Comparison of ENCODE assay signal across 8 cellular contexts in genomic region chr9:134066546-134066922, GRCh38. TPM values are rescaled to one million over a fixed set of nuclear protein-coding genes. Genes with fewer than 3 reads are reported as not detected.
DNase-seq lines count a peak whose midpoint lies in the region; ATAC-seq and TF ChIP-seq lines count a peak whose summit lies in the region.

No MANE protein-coding gene starts in this region.

- peaks cover 21 to 56% (median 33%) of the 10 kb centered on the region in 4 donors for H3K4me1 Mint-ChIP-seq in CD4-positive, alpha-beta memory T cell

- intact Hi-C loops in CD4-positive, alpha-beta memory T cell (cut with micrococcal nuclease) = loop anchor here (5.0 to 10.0 kb wide), 2 partner anchors 328 to 376 kb away; no protein-coding TSS in a partner anchor
- intact Hi-C loops in adrenal gland (cut with DNase I) (loop anchor here in 1 of 2 donors (5.0 kb wide), 1 partner anchor 39 kb away; the partner anchor contains the start of gene BRD3OS), left colon (cut with DNase I, micrococcal nuclease) (no loop called here), thyroid gland (cut with DNase I) (loop anchor here (5.0 to 10.0 kb wide), 2 partner anchors 39 to 68 kb away; partner anchors contain the start of genes BRD3OS and WDR5)

- ATAC-seq in left colon = peak; percentile 15
- no peak for ATAC-seq in activated CD4-positive, CD25-positive, alpha-beta regulatory T cell treated with anti-CD3 and anti-CD28 coated beads, Interleukin-2, amount 50 U/mL, for 24 hours

- H3K4me3 ChIP-seq in CD4-positive, alpha-beta memory T cell (ENCODE audit: low read length in 2 of 2) = peak overlapping the region; percentile 65 to 74
- H3K4me3 ChIP-seq in adrenal gland = peak overlapping the region; percentile 7 to 98 (median 31)
- H3K4me3 ChIP-seq in thyroid gland (replicated peaks in 1 of 3) = peak overlapping the region in 2 of 3 donors; percentile 58 to 63

- no peaks in the 10 kb centered on the region for H3K36me3 ChIP-seq in CD4-positive, alpha-beta memory T cell (ENCODE audit: insufficient read depth, low read length)
- H3K36me3 ChIP-seq in adrenal gland (replicated peaks in 1 of 2) (no peaks in the 10 kb centered on the region), thyroid gland (no peaks in the 10 kb centered on the region)

- peak overlapping the region; percentile 68 for H3K27ac ChIP-seq in CD4-positive, alpha-beta memory T cell (ENCODE audit: low read depth, low read length)
- H3K27ac ChIP-seq in adrenal gland (peak overlapping the region; percentile 38 to 85 (median 73)), thyroid gland (peak overlapping the region in 2 of 3 donors; percentile 51 to 53)

- H3K4me3 Mint-ChIP-seq in CD4-positive, alpha-beta memory T cell = peak overlapping the region; percentile 89 to 96 (median 91)

- peaks cover 38% of the 10 kb centered on the region for H3K4me1 ChIP-seq in CD4-positive, alpha-beta memory T cell (ENCODE audit: insufficient read depth, low read length)
- H3K4me1 ChIP-seq in adrenal gland (replicated peaks in 1 of 2) = peaks cover 41 to 49% of the 10 kb centered on the region in 2 donors
- H3K4me1 ChIP-seq in thyroid gland = peaks cover 32 to 39% of the 10 kb centered on the region in 2 donors

- no peak for TF ChIP-seq POLR2A in adrenal gland (IDR thresholded peaks at IDR 0.05)
- TF ChIP-seq POLR2A in thyroid gland (IDR thresholded peaks at IDR 0.05) = no peak

- no peaks in the 10 kb centered on the region for H3K9me3 Mint-ChIP-seq in CD4-positive, alpha-beta memory T cell

- peak overlapping the region; percentile 90 to 97 (median 94) for H3K27ac Mint-ChIP-seq in CD4-positive, alpha-beta memory T cell

- peaks cover 11% of the 10 kb centered on the region in 2 donors for H3K27me3 Mint-ChIP-seq in CD4-positive, alpha-beta memory T cell

- WGBS in adrenal gland, 4 donors = 1 to 6% (median 2%) methylated on average over 3 to 10 of the region's 10 CpGs
- WGBS in thyroid gland, 2 donors = 1% methylated on average over 8 to 10 of the region's 10 CpGs

- POLR2A ChIA-PET in CD4-positive, alpha-beta memory T cell (lab: Charles Lee; ENCODE audit: partially characterized antibody) = interaction anchor here (1.2 to 3.2 kb wide), 5 partner anchors 28 to 97 kb away, joined by 5 to 26 read pairs (median 10); partner anchors contain the start of genes BRD3OS, RNU6ATAC and WDR5

- CTCF ChIA-PET in CD4-positive, alpha-beta memory T cell (lab: Charles Lee; ENCODE audit: partially characterized antibody) = interaction anchor here (0.7 kb wide), 1 partner anchor 8 kb away, joined by 3 read pairs; no protein-coding TSS in a partner anchor

- no peaks in the 10 kb centered on the region for H3K9me3 ChIP-seq in CD4-positive, alpha-beta memory T cell (ENCODE audit: control insufficient read depth in 1 of 2, low read length in 2 of 2)
- no peaks in the 10 kb centered on the region for H3K9me3 ChIP-seq in adrenal gland (replicated peaks in 1 of 3)
- no peaks in the 10 kb centered on the region for H3K9me3 ChIP-seq in thyroid gland

- H3K36me3 Mint-ChIP-seq in CD4-positive, alpha-beta memory T cell = peaks cover 0 to 13% of the 10 kb centered on the region in 2 donors

- H3K27me3 ChIP-seq in CD4-positive, alpha-beta memory T cell (ENCODE audit: insufficient read depth, low read length) = peaks cover 3% of the 10 kb centered on the region
- H3K27me3 ChIP-seq in adrenal gland = no peaks in the 10 kb centered on the region
- no peaks in the 10 kb centered on the region for H3K27me3 ChIP-seq in thyroid gland

- TF ChIP-seq CTCF in adrenal gland (IDR thresholded peaks at IDR 0.05) (no peak), thyroid gland (IDR thresholded peaks at IDR 0.05) (no peak)

- peak in 2 of 5 donors; percentile 13 to 16 for DNase-seq in CD4-positive, alpha-beta memory T cell
- DNase-seq in HuH-7.5 (ENCODE audit: low spot score) = peak; percentile 65
- DNase-seq in adrenal gland = peak in 3 of 7 donors; percentile 16 to 35 (median 22)
- peak; percentile 23 to 44 for DNase-seq in left colon
- DNase-seq in thyroid gland = peak in 1 of 2 donors; percentile 32
- no peak for DNase-seq in NCI-H2107 treated with DMSO at 0.1 percent for 48 hours (lab: John Stamatoyannopoulos, UW; ENCODE audit: unreplicated experiment)
- DNase-seq in T1000 (lab: John Stamatoyannopoulos, UW) = no peak

RNA-seq across cellular contexts. Expression of gene BRD3, which starts 1.3 kb away (rescaled TPM):
- 10 to 100 TPM; 40.8 to 48.5 TPM for total RNA-seq in CD4-positive, alpha-beta memory T cell
- polyA plus RNA-seq in CD4-positive, alpha-beta memory T cell = 10 to 100 TPM; 16.0 to 20.2 TPM
- total RNA-seq in adrenal gland = 10 to 100 TPM; 16.0 to 73.1 (median 24.1) TPM
- 10 to 100 TPM in 2 of 3 donors, 1 to 10 TPM in 1; 8.4 to 18.1 (median 10.4) TPM for polyA plus RNA-seq in adrenal gland
- total RNA-seq in left colon = 10 to 100 TPM; 21.5 to 36.7 TPM
- total RNA-seq in thyroid gland = 10 to 100 TPM; 21.6 to 42.7 (median 28.7) TPM

RNA-seq across cellular contexts. Expression of gene BRD3OS, which starts 41.3 kb away (rescaled TPM):
- total RNA-seq in CD4-positive, alpha-beta memory T cell = 10 to 100 TPM; 18.3 to 21.5 TPM
- polyA plus RNA-seq in CD4-positive, alpha-beta memory T cell = 10 to 100 TPM; 18.4 to 33.1 TPM
- total RNA-seq in adrenal gland = 10 to 100 TPM; 14.7 to 70.6 (median 29.1) TPM
- polyA plus RNA-seq in adrenal gland = 10 to 100 TPM; 18.2 to 22.4 (median 20.0) TPM
- total RNA-seq in left colon = 1 to 10 TPM; 2.9 to 6.4 TPM
- total RNA-seq in thyroid gland = 10 to 100 TPM; 26.4 to 29.3 (median 27.2) TPM

Comparison
In these comparisons a context has a peak if more than half of its experiments do, and no peak if none do; other contexts are left out.
1. DNase-seq: peak in HuH-7.5 (single experiment) and left colon (2 of 2); none in NCI-H2107 treated with DMSO at 0.1 percent for 48 hours (single experiment) and T1000 (single experiment).
2. intact Hi-C loops: an anchor here in CD4-positive, alpha-beta memory T cell (5.0 to 10.0 kb wide) and thyroid gland (5.0 to 10.0 kb wide); none called in left colon.
3. Peak in every context shown above with its lines, with median percentiles within 50 percentile points of each other: H3K27ac ChIP-seq and H3K4me3 ChIP-seq.